In the genomic region with DNA sequence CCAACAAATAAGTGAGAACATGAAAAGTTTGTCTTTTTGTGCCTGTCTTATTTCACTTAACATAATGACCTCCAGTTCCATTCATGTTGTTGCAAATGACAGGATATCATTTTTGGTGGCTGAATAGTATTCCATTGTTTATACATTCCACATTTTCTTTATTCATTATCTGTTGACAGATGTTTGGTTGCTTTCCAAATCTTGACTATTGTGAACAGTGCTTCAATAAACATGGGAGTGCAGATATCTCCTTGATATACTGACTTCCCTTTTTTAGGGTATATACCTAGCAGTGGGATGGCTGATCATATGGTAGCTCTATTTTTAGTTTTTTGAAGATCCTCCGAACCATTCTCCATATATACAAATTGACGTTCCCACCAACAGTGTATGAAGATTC, we compare ENCODE assay signal across 32 cellular contexts. TPM values are rescaled to one million over a fixed set of nuclear protein-coding genes. Genes with fewer than 3 reads are reported as not detected.
"Had no signal": no experiment of that assay in that cellular context is flagged by ENCODE, and none has a peak within 500 bp of the region (broad histone marks: within the 10 kb centered on the region; RNA-seq: fewer than 3 reads in every experiment).

No MANE protein-coding gene starts in this region.

- H3K4me1 Mint-ChIP-seq: stimulated activated naive CD8-positive, alpha-beta T cell treated with anti-CD3 and anti-CD28 coated beads, Interleukin-15, amount 100 ng/mL, for 72 hours had no signal

- H3K27ac ChIP-seq: stomach, suprapubic skin, testis, thoracic aorta, thyroid gland, tibial artery, tibial nerve, transverse colon, upper lobe of left lung, upper lobe of right lung, uterus, vagina had no signal

- ATAC-seq: stimulated activated effector memory CD8-positive, alpha-beta T cell treated with anti-CD3 and anti-CD28 coated beads, Interleukin-12 subunit alpha, Interleukin-12 subunit beta, amount 100 ng/mL, for 72 hours; stimulated activated memory B cell treated with anti-CD40 and anti-IgM and Interleukin-4, amounts not matched to agents 10 μg/mL and 1 μg/mL and 100 μg/mL, for 72 hours; stimulated activated naive CD8-positive, alpha-beta T cell treated with anti-CD3 and anti-CD28 coated beads, Interleukin-15, amount 100 ng/mL, for 72 hours; stimulated activated naive CD8-positive, alpha-beta T cell treated with anti-CD3 and anti-CD28 coated beads, Interleukin-15, Interleukin-2, amounts not matched to agents 100 U/mL and 50 U/mL, for 24 hours; upper lobe of right lung had no signal

- FAIRE-seq: urothelium cell line had no signal

- H3K27me3 ChIP-seq: stomach, suprapubic skin, testis, thyroid gland, tibial artery, tibial nerve, transverse colon, upper lobe of left lung, upper lobe of right lung, uterus, vagina had no signal

- H3K4me3 ChIP-seq: stomach, suprapubic skin, testis, thoracic aorta, thyroid gland, tibial artery, tibial nerve, transverse colon, upper lobe of left lung, upper lobe of right lung, uterus, vagina had no signal

- H3K4me1 ChIP-seq: stomach, suprapubic skin, testis, thyroid gland, tibial artery, tibial nerve, transverse colon, upper lobe of left lung, upper lobe of right lung, uterus, vagina had no signal

- H3K4me3 Mint-ChIP-seq: stimulated activated effector memory CD8-positive, alpha-beta T cell treated with anti-CD3 and anti-CD28 coated beads, Interleukin-12 subunit alpha, Interleukin-12 subunit beta, amount 100 ng/mL, for 72 hours; stimulated activated memory B cell treated with anti-CD40 and anti-IgM and Interleukin-4, amounts not matched to agents 10 μg/mL and 1 μg/mL and 100 μg/mL, for 72 hours; stimulated activated naive CD8-positive, alpha-beta T cell treated with anti-CD3 and anti-CD28 coated beads, Interleukin-15, amount 100 ng/mL, for 72 hours; stimulated activated naive CD8-positive, alpha-beta T cell treated with anti-CD3 and anti-CD28 coated beads, Interleukin-15, Interleukin-2, amounts not matched to agents 100 ng/mL and 50 ng/mL, for 24 hours; type B pancreatic cell had no signal

- DNase-seq: stimulated activated CD4-positive, alpha-beta T cell treated with anti-CD3 and anti-CD28 coated beads, Interleukin-2, amount 100 ng/mL, for 48 hours; stimulated activated CD4-positive, alpha-beta T cell treated with anti-CD3 and anti-CD28 coated beads, Interleukin-4, amount 100 ng/mL, for 1 hour; stimulated activated CD4-positive, alpha-beta T cell treated with anti-CD3 and anti-CD28 coated beads, Interleukin-4, amount 100 ng/mL, for 24 hours; stimulated activated CD4-positive, alpha-beta T cell treated with anti-CD3 and anti-CD28 coated beads, Interleukin-4, amount 100 ng/mL, for 4 hours; stimulated activated CD8-positive, alpha-beta memory T cell treated with anti-CD3 and anti-CD28 coated beads, Interleukin-4, amount 100 ng/mL, for 48 hours; stimulated activated naive CD4-positive, alpha-beta T cell; stimulated activated naive CD4-positive, alpha-beta T cell treated with Interleukin-2 at 50 U/mL for 16 hours; stimulated activated naive CD8-positive, alpha-beta T cell treated with anti-CD3 and anti-CD28 coated beads, Interleukin-15, amount 100 ng/mL, for 72 hours; stimulated activated naive CD8-positive, alpha-beta T cell treated with anti-CD3 and anti-CD28 coated beads, Interleukin-15, Interleukin-2, amounts not matched to agents 100 U/mL and 50 U/mL, for 24 hours; stomach; substantia nigra; testis; thyroid gland; tibial artery; transverse colon; trophoblast cell; upper lobe of left lung; upper lobe of right lung; uterus had no signal

- H3K9me3 ChIP-seq: suprapubic skin, testis, thyroid gland, upper lobe of right lung, vagina had no signal

- H3K27me3 Mint-ChIP-seq: stimulated activated memory B cell treated with anti-CD40 and anti-IgM and Interleukin-4, amounts not matched to agents 10 μg/mL and 1 μg/mL and 100 μg/mL, for 72 hours; stimulated activated naive CD8-positive, alpha-beta T cell treated with anti-CD3 and anti-CD28 coated beads, Interleukin-15, amount 100 ng/mL, for 72 hours; stimulated activated naive CD8-positive, alpha-beta T cell treated with anti-CD3 and anti-CD28 coated beads, Interleukin-15, Interleukin-2, amounts not matched to agents 100 ng/mL and 50 ng/mL, for 24 hours; type B pancreatic cell had no signal

- H3K36me3 Mint-ChIP-seq: type B pancreatic cell had no signal

- H3K36me3 ChIP-seq: stomach, suprapubic skin, thoracic aorta, thyroid gland, tibial artery, tibial nerve, transverse colon, upper lobe of left lung, upper lobe of right lung, uterus, vagina had no signal

- H3K27ac Mint-ChIP-seq: stimulated activated effector memory CD8-positive, alpha-beta T cell treated with anti-CD3 and anti-CD28 coated beads, Interleukin-12 subunit alpha, Interleukin-12 subunit beta, amount 100 ng/mL, for 72 hours; stimulated activated memory B cell treated with anti-CD40 and anti-IgM and Interleukin-4, amounts not matched to agents 10 μg/mL and 1 μg/mL and 100 μg/mL, for 72 hours; stimulated activated naive CD8-positive, alpha-beta T cell treated with anti-CD3 and anti-CD28 coated beads, Interleukin-15, amount 100 ng/mL, for 72 hours; stimulated activated naive CD8-positive, alpha-beta T cell treated with anti-CD3 and anti-CD28 coated beads, Interleukin-15, Interleukin-2, amounts not matched to agents 100 ng/mL and 50 ng/mL, for 24 hours; type B pancreatic cell had no signal

RNA-seq across cellular contexts. Expression of a gene that starts 19.1 kb away (rescaled TPM):
- total RNA-seq: stomach, subcutaneous adipose tissue, suprapubic skin, temporal lobe, thoracic aorta, thyroid gland, tibial nerve, transverse colon, upper lobe of left lung, upper lobe of right lung, ureter, urinary bladder, uterus, vagina had no signal
- polyA plus RNA-seq: stomach, urinary bladder had no signal
